Comparison of ENCODE assay signal across 1 cellular context in genomic region chr20:62523473-62524203, GRCh38.
TF ChIP-seq lines count a peak whose summit lies in the region.

No MANE protein-coding gene starts in this region.

TF ChIP-seq in K562, 482 proteins besides CTCF, POLR2A, EP300 and RAD21 (continued from another document and continues in another):
- peak; percentile 94 for TF ChIP-seq JUND (IDR thresholded peaks at IDR 0.05; ENCODE audit: borderline replicate concordance, low read depth, low read length)
- peak; percentile 86; the same call in 2 of the 3 replicates for TF ChIP-seq JUND (tag; IDR thresholded peaks at IDR 0.05; ENCODE audit: borderline replicate concordance, low read depth, low read length)
- TF ChIP-seq ZNF592 (IDR thresholded peaks at IDR 0.05) = 0 out of 2 replicates have a peak, but pooled peaks have one; percentile 14
- TF ChIP-seq JUN (IDR thresholded peaks at IDR 0.05; ENCODE audit: borderline replicate concordance, low read depth, low read length) = peak; percentile 79
- no peak for TF ChIP-seq JUN (CRISPR knock-in tag; IDR thresholded peaks at IDR 0.05; ENCODE audit: borderline replicate concordance)
- peak; percentile 38 for TF ChIP-seq SMAD1 (IDR thresholded peaks at IDR 0.05; ENCODE audit: low read depth, low read length, partially characterized antibody)
- TF ChIP-seq NBN (IDR thresholded peaks at IDR 0.05; ENCODE audit: low read depth) = 0 out of 2 replicates have a peak, but pooled peaks have one; percentile 16
- no peak for TF ChIP-seq ZNF12 (CRISPR knock-in tag; IDR thresholded peaks at IDR 0.05)
- peak; percentile 72 for TF ChIP-seq LEF1 (IDR thresholded peaks at IDR 0.05)
- peak; percentile 70; the same call in 1 of the 2 replicates for TF ChIP-seq KDM2B (CRISPR knock-in tag; IDR thresholded peaks at IDR 0.05)
- TF ChIP-seq EGR1 (conservative IDR thresholded peaks at IDR 0.05) = no peak
- TF ChIP-seq SETDB1 (IDR thresholded peaks at IDR 0.05; ENCODE audit: low read length) = no peak
- peak; percentile 79; the same call in 1 of the 2 replicates for TF ChIP-seq TCF7 (IDR thresholded peaks at IDR 0.05; ENCODE audit: borderline replicate concordance)
- peak; percentile 70 for TF ChIP-seq MEIS2 (IDR thresholded peaks at IDR 0.05; ENCODE audit: partially characterized antibody)
- TF ChIP-seq TFAP4 (CRISPR knock-in tag; IDR thresholded peaks at IDR 0.05; ENCODE audit: borderline replicate concordance) = peak; percentile 71; the same call in 1 of the 2 replicates
- TF ChIP-seq PKNOX1 (IDR thresholded peaks at IDR 0.05) = peak; percentile 84
- TF ChIP-seq SIN3A (IDR thresholded peaks at IDR 0.05; ENCODE audit: borderline replicate concordance in 2 of 2, control insufficient read depth in 1 of 2, low read depth in 2 of 2, low read length in 2 of 2) = peak in 1 of 2 experiments; percentile 55; a peak in 1 of 4 replicates
- no peak for TF ChIP-seq PATZ1 (CRISPR knock-in tag; IDR thresholded peaks at IDR 0.05; ENCODE audit: borderline replicate concordance)
- TF ChIP-seq MAZ (CRISPR knock-in tag; conservative IDR thresholded peaks at IDR 0.05 in 1 of 2, IDR thresholded peaks at IDR 0.05 in 1 of 2) = peak in 1 of 2 experiments; percentile 88; a peak in 2 of 4 replicates
- TF ChIP-seq THAP12 (CRISPR knock-in tag; IDR thresholded peaks at IDR 0.05) = peak; percentile 27; the same call in 1 of the 2 replicates
- 0 out of 2 replicates have a peak, but pooled peaks have one; percentile 41 for TF ChIP-seq ARID1B (IDR thresholded peaks at IDR 0.05)
- no peak for TF ChIP-seq HNRNPUL1 (IDR thresholded peaks at IDR 0.05; ENCODE audit: low read length)
- no peak for TF ChIP-seq SREBF2 (CRISPR knock-in tag; IDR thresholded peaks at IDR 0.05)
- TF ChIP-seq DPF2 (IDR thresholded peaks at IDR 0.05) = peak; percentile 56; the same call in 1 of the 2 replicates
- no peak for TF ChIP-seq RREB1 (CRISPR knock-in tag; IDR thresholded peaks at IDR 0.05)
- peak; percentile 40; the same call in 1 of the 2 replicates for TF ChIP-seq SP1 (CRISPR knock-in tag; IDR thresholded peaks at IDR 0.05)
- peak; percentile 83 for TF ChIP-seq ATF3 (IDR thresholded peaks at IDR 0.05)
- peak; percentile 82 for TF ChIP-seq ATF3 (CRISPR knock-in tag; conservative IDR thresholded peaks at IDR 0.05)
- no peak for TF ChIP-seq CREBBP (IDR thresholded peaks at IDR 0.05; ENCODE audit: low read depth, low read length)
- TF ChIP-seq HMGN3 (IDR thresholded peaks at IDR 0.05; ENCODE audit: borderline replicate concordance, extremely low read depth, insufficient read length, low read depth, low read length) = peak; percentile 31
- 0 out of 2 replicates have a peak, but pooled peaks have one; percentile 54 for TF ChIP-seq SMARCE1 (IDR thresholded peaks at IDR 0.05)
- 0 out of 2 replicates have a peak, but pooled peaks have one; percentile 14 for TF ChIP-seq SOX6 (IDR thresholded peaks at IDR 0.05)
- TF ChIP-seq ZFP91 (CRISPR knock-in tag; IDR thresholded peaks at IDR 0.05) = no peak
- TF ChIP-seq HCFC1 (IDR thresholded peaks at IDR 0.05; ENCODE audit: low read depth, low read length) = peak; percentile 15; the same call in 1 of the 2 replicates
- TF ChIP-seq FOSL1 (tag; conservative IDR thresholded peaks at IDR 0.05) = peak; percentile 91
- TF ChIP-seq FOS (IDR thresholded peaks at IDR 0.05; ENCODE audit: extremely low read depth, insufficient read length) = peak; percentile 9
- peak; percentile 88 for TF ChIP-seq ZBTB7A (IDR thresholded peaks at IDR 0.05; ENCODE audit: borderline replicate concordance, control insufficient read depth, low read depth, low read length)
- peak; percentile 72 for TF ChIP-seq ATF7 (IDR thresholded peaks at IDR 0.05)
- TF ChIP-seq YY1 (IDR thresholded peaks at IDR 0.05; ENCODE audit: borderline replicate concordance in 1 of 3, control insufficient read depth in 1 of 3, extremely low read depth in 1 of 3, insufficient read depth in 3 of 3, insufficient read length in 1 of 3, insufficient replicate concordance in 2 of 3, low read depth in 1 of 3, low read length in 2 of 3) = peak in 1 of 3 experiments; percentile 66
- TF ChIP-seq RB1 (IDR thresholded peaks at IDR 0.05; ENCODE audit: low read depth) = 0 out of 2 replicates have a peak, but pooled peaks have one; percentile 17
- peak; percentile 48; the same call in 1 of the 2 replicates for TF ChIP-seq MYC (IDR thresholded peaks at IDR 0.05; ENCODE audit: low read depth, low read length)
- no peak for TF ChIP-seq MYC (CRISPR knock-in tag; IDR thresholded peaks at IDR 0.05; ENCODE audit: borderline replicate concordance, low read depth)
